Comparison of ENCODE assay signal across 27 cellular contexts in genomic region chr6:118419448-118420394, GRCh38.
"Had no signal": no experiment of that assay in that cellular context is flagged by ENCODE, and none has a peak within 500 bp of the region (broad histone marks: within the 10 kb centered on the region; RNA-seq: fewer than 3 reads in every experiment).

No MANE protein-coding gene starts in this region.

- H3K36me3 Mint-ChIP-seq: activated naive CD4-positive, alpha-beta T cell treated with anti-CD3 and anti-CD28 coated beads, Interleukin-2, amount 10 ng/mL, durations not matched to agents 7 days and 5 days had no signal

- H3K4me1 ChIP-seq: colonic mucosa had no signal

- ATAC-seq: activated T-helper 17 cell treated with anti-CD3 and anti-CD28 coated beads, Interleukin-2, amount 50 U/mL, for 72 hours had no signal

- H3K4me3 Mint-ChIP-seq: activated CD4-positive, alpha-beta memory T cell treated with anti-CD3 and anti-CD28 coated beads for 36 hours; activated CD4-positive, alpha-beta T cell treated with anti-CD3 and anti-CD28 coated beads, Interleukin-2, amount 10 ng/mL, durations not matched to agents 7 days and 5 days; activated naive CD4-positive, alpha-beta T cell treated with anti-CD3 and anti-CD28 coated beads, Interleukin-2, amount 10 ng/mL, durations not matched to agents 7 days and 5 days; activated naive CD8-positive, alpha-beta T cell treated with anti-CD3 and anti-CD28 coated beads, Interleukin-2, amount 10 ng/mL, durations not matched to agents 7 days and 5 days; activated T-helper 17 cell treated with anti-CD3 and anti-CD28 coated beads, Interleukin-2, amount 50 U/mL, for 72 hours had no signal

- H3K4me1 Mint-ChIP-seq: activated CD4-positive, alpha-beta T cell treated with anti-CD3 and anti-CD28 coated beads, Interleukin-2, amount 10 ng/mL, durations not matched to agents 7 days and 5 days; activated naive CD4-positive, alpha-beta T cell treated with anti-CD3 and anti-CD28 coated beads, Interleukin-2, amount 10 ng/mL, durations not matched to agents 7 days and 5 days; activated naive CD8-positive, alpha-beta T cell treated with anti-CD3 and anti-CD28 coated beads, Interleukin-2, amount 10 ng/mL, durations not matched to agents 7 days and 5 days; activated T-helper 17 cell treated with anti-CD3 and anti-CD28 coated beads, Interleukin-2, amount 50 U/mL, for 72 hours had no signal

- H3K27me3 Mint-ChIP-seq: activated CD4-positive, alpha-beta memory T cell treated with anti-CD3 and anti-CD28 coated beads for 36 hours; activated CD4-positive, alpha-beta T cell treated with anti-CD3 and anti-CD28 coated beads, Interleukin-2, amount 10 ng/mL, durations not matched to agents 7 days and 5 days; activated naive CD4-positive, alpha-beta T cell treated with anti-CD3 and anti-CD28 coated beads, Interleukin-2, amount 10 ng/mL, durations not matched to agents 7 days and 5 days; activated naive CD8-positive, alpha-beta T cell treated with anti-CD3 and anti-CD28 coated beads, Interleukin-2, amount 10 ng/mL, durations not matched to agents 7 days and 5 days; activated T-helper 17 cell treated with anti-CD3 and anti-CD28 coated beads, Interleukin-2, amount 50 U/mL, for 72 hours had no signal

- H3K9me3 Mint-ChIP-seq: activated naive CD4-positive, alpha-beta T cell treated with anti-CD3 and anti-CD28 coated beads, Interleukin-2, amount 10 ng/mL, durations not matched to agents 7 days and 5 days had no signal

- H3K9me3 ChIP-seq: colonic mucosa had no signal

- H3K4me3 ChIP-seq: cardiac muscle cell, colonic mucosa had no signal

- H3K27ac Mint-ChIP-seq: activated CD4-positive, alpha-beta memory T cell treated with anti-CD3 and anti-CD28 coated beads for 36 hours; activated CD4-positive, alpha-beta T cell treated with anti-CD3 and anti-CD28 coated beads, Interleukin-2, amount 10 ng/mL, durations not matched to agents 7 days and 5 days; activated naive CD4-positive, alpha-beta T cell treated with anti-CD3 and anti-CD28 coated beads, Interleukin-2, amount 10 ng/mL, durations not matched to agents 7 days and 5 days; activated naive CD8-positive, alpha-beta T cell treated with anti-CD3 and anti-CD28 coated beads, Interleukin-2, amount 10 ng/mL, durations not matched to agents 7 days and 5 days; activated T-helper 17 cell treated with anti-CD3 and anti-CD28 coated beads, Interleukin-2, amount 50 U/mL, for 72 hours had no signal

- DNase-seq: activated CD4-positive, alpha-beta memory T cell treated with anti-CD3 and anti-CD28 coated beads for 36 hours; activated CD4-positive, alpha-beta T cell treated with anti-CD3 and anti-CD28 coated beads, Interleukin-2, amount 10 ng/mL, durations not matched to agents 7 days and 5 days; activated CD4-positive, CD25-positive, alpha-beta regulatory T cell; activated CD8-positive, alpha-beta memory T cell treated with anti-CD3 and anti-CD28 coated beads for 24 hours; activated gamma-delta T cell treated with Interleukin-2 at 50 U/mL for 16 hours; activated naive CD4-positive, alpha-beta T cell treated with anti-CD3 and anti-CD28 coated beads, Interleukin-2, amount 10 ng/mL, durations not matched to agents 7 days and 5 days; activated naive CD8-positive, alpha-beta T cell treated with anti-CD3 and anti-CD28 coated beads, Interleukin-2, amount 10 ng/mL, durations not matched to agents 7 days and 5 days; activated T-cell treated with anti-CD3 and anti-CD28 coated beads for 4 hours; activated T-cell treated with anti-CD3 and anti-CD28 coated beads, Interleukin-2, amount 50 U/mL, for 48 hours; amygdala; brain microvascular endothelial cell; colonic mucosa; Karpas-422; MM.1S; NCI-H1105; NCI-H146; NCI-H1930; NCI-H2107; NCI-H345; NCI-H510A; NCI-H526 treated with DMSO at 0.1 percent for 48 hours; NCI-H82; SIG-M5; T-helper 1 cell had no signal

- H3K27me3 ChIP-seq: brain microvascular endothelial cell, cardiac muscle cell, colonic mucosa had no signal

- H3K36me3 ChIP-seq: brain microvascular endothelial cell, cardiac muscle cell, colonic mucosa had no signal

- H3K27ac ChIP-seq: brain microvascular endothelial cell, cardiac muscle cell, colonic mucosa, VCaP had no signal
